In the genomic region with DNA sequence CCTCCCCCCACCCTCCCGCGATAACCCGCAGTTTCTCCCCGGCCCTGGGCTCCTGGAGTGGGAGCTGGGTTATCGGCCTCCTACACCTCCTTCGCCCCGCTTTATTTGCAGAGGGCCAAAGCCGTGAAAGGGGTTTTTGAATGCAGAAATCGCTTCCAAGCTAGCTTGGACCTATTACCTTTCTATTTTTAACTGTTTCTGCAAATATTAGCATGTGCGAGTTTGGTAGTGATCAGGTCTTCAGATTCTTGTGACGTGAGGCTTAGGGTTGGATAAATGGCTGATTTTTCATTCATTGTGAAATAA, we compare ENCODE assay signal across 8 cellular contexts. TPM values are rescaled to one million over a fixed set of nuclear protein-coding genes. Genes with fewer than 3 reads are reported as not detected.
A peak's percentile ranks its signal among the peaks of the same experiment; 100 is the strongest.
DNase-seq lines count a peak whose midpoint lies in the region; ATAC-seq and TF ChIP-seq lines count a peak whose summit lies in the region.

No MANE protein-coding gene starts in this region.

- H3K27ac ChIP-seq in SJSA1 (peak overlapping the region; percentile 100), esophagus squamous epithelium (peak overlapping the region; percentile 98 to 99 (median 98)), psoas muscle (peak overlapping the region; percentile 100)

- 0 to 1% methylated on average over 9 to 10 of the region's 11 CpGs for WGBS in esophagus squamous epithelium, 2 donors
- 1 to 5% (median 2%) methylated on average over 11 of the region's 11 CpGs for WGBS in psoas muscle, 3 donors

- TF ChIP-seq POLR2A in esophagus squamous epithelium (IDR thresholded peaks at IDR 0.05), result no peak

- DNase-seq in SJSA1 (ENCODE audit: low read depth in 1 of 2, low spot score in 2 of 2) (peak in 1 of 2 experiments; percentile 60), esophagus squamous epithelium (lab: John Stamatoyannopoulos, UW) (no peak), psoas muscle (no peak), glomerular visceral epithelial cell (ENCODE audit: extremely low spot score) (no peak)

- H3K36me3 ChIP-seq in SJSA1, result peaks cover 9% of the 10 kb centered on the region; the same call in 1 of the 2 replicates
- H3K36me3 ChIP-seq in esophagus squamous epithelium, result no peaks in the 10 kb centered on the region
- no peaks in the 10 kb centered on the region for H3K36me3 ChIP-seq in psoas muscle (ENCODE audit: insufficient read depth in 1 of 2, low read depth in 1 of 2)

- H3K4me1 ChIP-seq in SJSA1 (replicated peaks) (peaks cover 15% of the 10 kb centered on the region), esophagus squamous epithelium (peaks cover 9 to 43% (median 12%) of the 10 kb centered on the region in 3 donors), psoas muscle (peaks cover 36% of the 10 kb centered on the region)

- H3K4me3 ChIP-seq in GM12875 (ENCODE audit: low read depth, low read length) (peak overlapping the region; percentile 95), SJSA1 (peak overlapping the region; percentile 83), esophagus squamous epithelium (peak overlapping the region; percentile 79 to 98 (median 90)), psoas muscle (peak overlapping the region; percentile 96)

- H3K9me3 ChIP-seq in SJSA1 (replicated peaks) (no peaks in the 10 kb centered on the region), esophagus squamous epithelium (no peaks in the 10 kb centered on the region), psoas muscle (no peaks in the 10 kb centered on the region)

- TF ChIP-seq CTCF in GM12875 (IDR thresholded peaks at IDR 0.05; ENCODE audit: borderline replicate concordance, insufficient read depth, low read depth, low read length) (no peak), esophagus squamous epithelium (IDR thresholded peaks at IDR 0.05) (no peak), psoas muscle (IDR thresholded peaks at IDR 0.05) (no peak)

- H3K27me3 ChIP-seq in SJSA1 (replicated peaks) (no peaks in the 10 kb centered on the region), esophagus squamous epithelium (no peaks in the 10 kb centered on the region), psoas muscle (ENCODE audit: insufficient read depth in 3 of 3, low read length in 2 of 3) (no peaks in the 10 kb centered on the region)

- intact Hi-C loops in esophagus squamous epithelium (cut with DNase I) (no loop called here), psoas muscle (cut with DNase I) (loop anchor here (2.0 to 10.0 kb wide), 2 partner anchors 28 to 142 kb away; no protein-coding TSS in a partner anchor)

- ATAC-seq in psoas muscle, result no peak
- no peak for ATAC-seq in GM21390 (IDR thresholded peaks at IDR 0.05; ENCODE audit: unreplicated experiment)
- ATAC-seq in GM18907 (IDR thresholded peaks at IDR 0.05; ENCODE audit: unreplicated experiment), result no peak
- no peak for ATAC-seq in HG03442 (IDR thresholded peaks at IDR 0.05; ENCODE audit: unreplicated experiment)

RNA-seq across cellular contexts. Expression of a gene that starts 1.3 kb away (rescaled TPM):
- total RNA-seq in SJSA1 (2014; rRNA removed; shearing (Covaris generic)), result 37.1 and 51.8 TPM in 2 replicates
- 10 to 100 TPM; 36.7 to 76.1 (median 56.4) TPM for total RNA-seq in esophagus squamous epithelium
- 100 to 1,000 TPM in 3 of 4 donors, 10 to 100 TPM in 1; 87.4 to 138 (median 127) TPM for total RNA-seq in psoas muscle
- polyA plus RNA-seq in psoas muscle, result 10 to 100 TPM; 19.4 to 44.9 (median 24.6) TPM
